ENCODE assay signal across 2 cellular contexts in genomic region chr19:29677001-29677781, GRCh38.
TF ChIP-seq lines count a peak whose summit lies in the region.

No MANE protein-coding gene starts in this region.

TF ChIP-seq in HCT116, 20 proteins besides CTCF, POLR2A, EP300 and RAD21:
- TF ChIP-seq EZH2phosphoT487 (IDR thresholded peaks at IDR 0.05; ENCODE audit: borderline replicate concordance) = no peak

TF ChIP-seq in H1, 55 proteins besides CTCF, POLR2A, EP300 and RAD21:
- TF ChIP-seq GTF2F1 (IDR thresholded peaks at IDR 0.05; ENCODE audit: borderline replicate concordance, low read depth, low read length) (no peak), KDM5A (IDR thresholded peaks at IDR 0.05; ENCODE audit: low read length) (no peak), POLR2AphosphoS5 (IDR thresholded peaks at IDR 0.05; ENCODE audit: low read depth, low read length) (peak; percentile 15; the same call in 1 of the 2 replicates)
